ENCODE assay signal across 1 cellular context in genomic region chr2:108585446-108585845, GRCh38.
TF ChIP-seq lines count a peak whose summit lies in the region.

No MANE protein-coding gene starts in this region.

TF ChIP-seq in SK-N-SH, 30 proteins besides CTCF, POLR2A, EP300 and RAD21 (continued from another document):
- TF ChIP-seq REST (IDR thresholded peaks at IDR 0.05; ENCODE audit: low read depth, low read length) = no peak
- TF ChIP-seq GATA2 (CRISPR knock-in tag; IDR thresholded peaks at IDR 0.05) = no peak
- TF ChIP-seq MXI1 (IDR thresholded peaks at IDR 0.05; ENCODE audit: low read depth, low read length) = no peak
- TF ChIP-seq RXRA (IDR thresholded peaks at IDR 0.05; ENCODE audit: borderline replicate concordance, low read depth) = no peak
- no peak for TF ChIP-seq IRF3 (IDR thresholded peaks at IDR 0.05; ENCODE audit: low read depth, low read length)
- no peak for TF ChIP-seq SIN3A (IDR thresholded peaks at IDR 0.05; ENCODE audit: borderline replicate concordance, low read depth, low read length)
- no peak for TF ChIP-seq FOXJ3 (CRISPR knock-in tag; IDR thresholded peaks at IDR 0.05)
- TF ChIP-seq NFIC (IDR thresholded peaks at IDR 0.05; ENCODE audit: borderline replicate concordance) = no peak
- no peak for TF ChIP-seq MAX (IDR thresholded peaks at IDR 0.05; ENCODE audit: low read depth)
- no peak for TF ChIP-seq CHD2 (IDR thresholded peaks at IDR 0.05; ENCODE audit: low read length, partially characterized antibody)
- TF ChIP-seq RCOR1 (IDR thresholded peaks at IDR 0.05; ENCODE audit: low read length) = no peak
- TF ChIP-seq NRF1 (IDR thresholded peaks at IDR 0.05; ENCODE audit: low read depth, low read length) = no peak
